Comparison of ENCODE assay signal across 8 cellular contexts in genomic region chr6:103122766-103123601, GRCh38.
DNase-seq lines count a peak whose midpoint lies in the region; ATAC-seq, FAIRE-seq and TF ChIP-seq lines count a peak whose summit lies in the region.

No MANE protein-coding gene starts in this region.

- H3K4me3 ChIP-seq in adipocyte (ENCODE audit: low read length), result no peak overlapping the region
- H3K4me3 ChIP-seq in kidney (ENCODE audit: low read length in 2 of 2), result no peak overlapping the region
- no peak overlapping the region for H3K4me3 ChIP-seq in suprapubic skin

- DNase-seq in Right ventricle myocardium superior (no peak), Right ventricle myocardium inferior (ENCODE audit: missing footprints) (no peak), NCI-H2227 treated with DMSO at 0.1 percent for 48 hours (lab: John Stamatoyannopoulos, UW) (peak; percentile 25), adipocyte (ENCODE audit: low read depth) (peak; percentile 25), kidney (no peak), DMS79 treated with DMSO at 0.1 percent for 48 hours (lab: John Stamatoyannopoulos, UW) (no peak), suprapubic skin (ENCODE audit: low spot score in 2 of 2) (no peak)

- H3K4me1 ChIP-seq in adipocyte (ENCODE audit: control insufficient read depth, insufficient read depth, low read length), result no peaks in the 10 kb centered on the region
- H3K4me1 ChIP-seq in kidney (ENCODE audit: control insufficient read depth in 1 of 2, insufficient read depth in 1 of 2, low read depth in 1 of 2, low read length in 2 of 2), result no peaks in the 10 kb centered on the region
- no peaks in the 10 kb centered on the region for H3K4me1 ChIP-seq in suprapubic skin

- 31% methylated on average over 10 of the region's 10 CpGs for WGBS in suprapubic skin

- H3K9me3 ChIP-seq in adipocyte (ENCODE audit: control insufficient read depth, low read length) (no peaks in the 10 kb centered on the region), kidney (ENCODE audit: control insufficient read depth in 1 of 2, low read length in 2 of 2) (no peaks in the 10 kb centered on the region), suprapubic skin (no peaks in the 10 kb centered on the region)

- no peak for TF ChIP-seq POLR2A in suprapubic skin (IDR thresholded peaks at IDR 0.05)

- H3K36me3 ChIP-seq in adipocyte (ENCODE audit: control insufficient read depth, insufficient read depth, low read length, severe bottlenecking), result no peaks in the 10 kb centered on the region
- no peaks in the 10 kb centered on the region for H3K36me3 ChIP-seq in kidney (ENCODE audit: control insufficient read depth in 1 of 2, insufficient read depth in 2 of 2, low read length in 2 of 2)
- no peaks in the 10 kb centered on the region for H3K36me3 ChIP-seq in suprapubic skin

- FAIRE-seq in kidney (lab: Jason Lieb, UNC), result no peak

- H3K9ac ChIP-seq in adipocyte (ENCODE audit: low read length) (no peak overlapping the region), kidney (ENCODE audit: low read length in 2 of 2) (no peak overlapping the region)

- intact Hi-C loops in Right ventricle myocardium superior (cut with DNase I) (no loop called here), Right ventricle myocardium inferior (cut with DNase I) (no loop called here), kidney (cut with DNase I) (no loop called here)

- H3K27ac ChIP-seq in kidney (ENCODE audit: low read depth in 2 of 2, low read length in 2 of 2), result no peak overlapping the region
- no peak overlapping the region for H3K27ac ChIP-seq in suprapubic skin

- TF ChIP-seq CTCF in kidney (IDR thresholded peaks at IDR 0.05; ENCODE audit: borderline replicate concordance, extremely low read depth, insufficient read depth), result peak; percentile 44
- TF ChIP-seq CTCF in suprapubic skin (IDR thresholded peaks at IDR 0.05), result peak in 1 of 2 donors; percentile 5

- no peaks in the 10 kb centered on the region for H3K27me3 ChIP-seq in adipocyte (replicated peaks; ENCODE audit: control insufficient read depth, insufficient read depth, low read length)
- H3K27me3 ChIP-seq in suprapubic skin, result no peaks in the 10 kb centered on the region

- TF ChIP-seq EP300 in suprapubic skin (IDR thresholded peaks at IDR 0.05), result no peak

- ATAC-seq in Right ventricle myocardium superior (ENCODE audit: poor library complexity) (peak; percentile 67), Right ventricle myocardium inferior (no peak), HG03139 (IDR thresholded peaks at IDR 0.05; ENCODE audit: unreplicated experiment) (peak; percentile 54)

Comparison
In these comparisons a context has a peak if more than half of its experiments do, and no peak if none do; other contexts are left out.
1. DNase-seq: peak in NCI-H2227 treated with DMSO at 0.1 percent for 48 hours (single experiment) and adipocyte (single experiment); none in Right ventricle myocardium superior (single experiment), Right ventricle myocardium inferior (single experiment), kidney (single experiment), DMS79 treated with DMSO at 0.1 percent for 48 hours (single experiment) and suprapubic skin (0 of 2).